ENCODE assay signal across 9 cellular contexts in genomic region chr11:73384531-73384870, GRCh38. TPM values are rescaled to one million over a fixed set of nuclear protein-coding genes. Genes with fewer than 3 reads are reported as not detected.
DNase-seq lines count a peak whose midpoint lies in the region; TF ChIP-seq lines count a peak whose summit lies in the region.
"Had no signal": no experiment of that assay in that cellular context is flagged by ENCODE, and none has a peak within 500 bp of the region (broad histone marks: within the 10 kb centered on the region; RNA-seq: fewer than 3 reads in every experiment).

No MANE protein-coding gene starts in this region.

- H3K36me3 Mint-ChIP-seq in CD8-positive, alpha-beta memory T cell, result peaks cover 0 to 6% (median 0%) of the 10 kb centered on the region in 3 donors
- no peaks in the 10 kb centered on the region for H3K36me3 Mint-ChIP-seq in endothelial cell (ENCODE audit: low read depth, unreplicated experiment)

- no peaks in the 10 kb centered on the region for H3K36me3 ChIP-seq in CD8-positive, alpha-beta memory T cell (ENCODE audit: insufficient read depth, low read length)
- no peaks in the 10 kb centered on the region for H3K36me3 ChIP-seq in Karpas-422 (ENCODE audit: insufficient read depth, low read length)
- no peaks in the 10 kb centered on the region for H3K36me3 ChIP-seq in sigmoid colon
- no peaks in the 10 kb centered on the region for H3K36me3 ChIP-seq in thyroid gland
- H3K36me3 ChIP-seq: cardiac muscle cell had no signal

- H3K4me3 Mint-ChIP-seq in CD8-positive, alpha-beta memory T cell, result peak overlapping the region in 6 of 7 donors; percentile 35 to 80 (median 53)
- no peak overlapping the region for H3K4me3 Mint-ChIP-seq in endothelial cell (ENCODE audit: unreplicated experiment)

- 63 to 86% methylated on average over 4 of the region's 4 CpGs for WGBS in sigmoid colon, 2 donors
- WGBS in thyroid gland, 2 donors, result 76 to 84% methylated on average over 4 of the region's 4 CpGs

- no peak overlapping the region for H2AFZ ChIP-seq in Karpas-422 (ENCODE audit: low read length)

- H3K27ac Mint-ChIP-seq in CD8-positive, alpha-beta memory T cell, result peak overlapping the region; percentile 63 to 96 (median 85)
- no peak overlapping the region for H3K27ac Mint-ChIP-seq in endothelial cell (ENCODE audit: unreplicated experiment)

- no peak overlapping the region for H3K4me3 ChIP-seq in CD8-positive, alpha-beta memory T cell (ENCODE audit: low read length)
- H3K4me3 ChIP-seq in Karpas-422 (ENCODE audit: low read length), result peak overlapping the region; percentile 97
- no peak overlapping the region for H3K4me3 ChIP-seq in dorsolateral prefrontal cortex
- H3K4me3 ChIP-seq in sigmoid colon, result no peak overlapping the region
- H3K4me3 ChIP-seq in thyroid gland (replicated peaks in 1 of 3), result no peak overlapping the region
- H3K4me3 ChIP-seq: cardiac muscle cell had no signal

- CTCF ChIA-PET in CD8-positive, alpha-beta memory T cell (lab: Charles Lee), result interaction anchor here (0.7 to 5.3 kb wide), 4 partner anchors 9 to 241 kb away, joined by 3 to 31 read pairs (median 10); no protein-coding TSS in a partner anchor

- no peak for TF ChIP-seq EP300 in sigmoid colon (IDR thresholded peaks at IDR 0.05)

- POLR2A ChIA-PET in CD8-positive, alpha-beta memory T cell (lab: Charles Lee), result interaction anchor here (0.8 to 1.2 kb wide), 2 partner anchors 9 to 19 kb away, joined by 3 read pairs; no protein-coding TSS in a partner anchor

- H3K9me3 ChIP-seq in CD8-positive, alpha-beta memory T cell (ENCODE audit: low read length), result no peaks in the 10 kb centered on the region
- H3K9me3 ChIP-seq in Karpas-422 (ENCODE audit: low read length) (no peaks in the 10 kb centered on the region), sigmoid colon (no peaks in the 10 kb centered on the region), thyroid gland (no peaks in the 10 kb centered on the region)

- H3K27me3 Mint-ChIP-seq in CD8-positive, alpha-beta memory T cell, result peaks cover 0 to 6% of the 10 kb centered on the region in 2 donors
- peaks cover 12% of the 10 kb centered on the region for H3K27me3 Mint-ChIP-seq in endothelial cell (ENCODE audit: unreplicated experiment)

- peak overlapping the region; percentile 58 for H3K27ac ChIP-seq in CD8-positive, alpha-beta memory T cell (ENCODE audit: low read depth, low read length)
- peak overlapping the region; percentile 97 for H3K27ac ChIP-seq in Karpas-422 (ENCODE audit: low read length)
- H3K27ac ChIP-seq in dorsolateral prefrontal cortex, result peak overlapping the region in 47 of 59 donors; percentile 9 to 85 (median 73)
- peak overlapping the region in 3 of 4 donors; percentile 7 to 39 (median 25) for H3K27ac ChIP-seq in sigmoid colon
- no peak overlapping the region for H3K27ac ChIP-seq in thyroid gland
- H3K27ac ChIP-seq: cardiac muscle cell had no signal

- TF ChIP-seq POLR2A in sigmoid colon (IDR thresholded peaks at IDR 0.05), result no peak
- TF ChIP-seq POLR2A in thyroid gland (IDR thresholded peaks at IDR 0.05), result no peak

- no peaks in the 10 kb centered on the region for H3K9me3 Mint-ChIP-seq in CD8-positive, alpha-beta memory T cell
- H3K9me3 Mint-ChIP-seq in endothelial cell (ENCODE audit: unreplicated experiment), result no peaks in the 10 kb centered on the region

- no peak for DNase-seq in CD8-positive, alpha-beta memory T cell
- DNase-seq in Karpas-422, result peak; percentile 66
- DNase-seq in dorsolateral prefrontal cortex, result no peak
- no peak for DNase-seq in sigmoid colon
- DNase-seq in thyroid gland, result no peak
- no peak for DNase-seq in endothelial cell (ENCODE audit: low spot score)
- no peak for DNase-seq in glomerular visceral epithelial cell (ENCODE audit: extremely low spot score)
- DNase-seq: kidney glomerular epithelial cell had no signal

- peaks cover 44 to 85% (median 57%) of the 10 kb centered on the region in 3 donors for H3K4me1 Mint-ChIP-seq in CD8-positive, alpha-beta memory T cell
- peaks cover 42% of the 10 kb centered on the region for H3K4me1 Mint-ChIP-seq in endothelial cell (ENCODE audit: unreplicated experiment)

- TF ChIP-seq CTCF in dorsolateral prefrontal cortex (IDR thresholded peaks at IDR 0.05 in 54 of 56, conservative IDR thresholded peaks at IDR 0.05 in 2 of 56; ENCODE audit: low read depth in 1 of 56, partially characterized antibody in 56 of 56) (no peak), sigmoid colon (IDR thresholded peaks at IDR 0.05) (no peak), thyroid gland (IDR thresholded peaks at IDR 0.05) (no peak), endothelial cell (IDR thresholded peaks at IDR 0.05; ENCODE audit: unreplicated experiment) (no peak)

- peaks cover 22% of the 10 kb centered on the region; the same call in 1 of the 2 replicates for H4K20me1 ChIP-seq in Karpas-422 (ENCODE audit: insufficient read depth, low read depth, low read length)

- peaks cover 41% of the 10 kb centered on the region for H3K4me1 ChIP-seq in CD8-positive, alpha-beta memory T cell (ENCODE audit: insufficient read depth, low read length)
- H3K4me1 ChIP-seq in Karpas-422 (ENCODE audit: low read length) (peaks cover 100% of the 10 kb centered on the region), sigmoid colon (peaks cover 0 to 14% (median 7%) of the 10 kb centered on the region in 4 donors), thyroid gland (peaks cover 9 to 30% of the 10 kb centered on the region in 2 donors)

- intact Hi-C loops in dorsolateral prefrontal cortex (cut with DNase I), result no loop called here
- intact Hi-C loops in sigmoid colon (cut with DNase I), result no loop called here
- intact Hi-C loops in thyroid gland (cut with DNase I), result no loop called here

- no peaks in the 10 kb centered on the region for H3K27me3 ChIP-seq in CD8-positive, alpha-beta memory T cell (ENCODE audit: insufficient read depth, low read length, poor library complexity, severe bottlenecking)
- H3K27me3 ChIP-seq in Karpas-422 (ENCODE audit: low read length) (no peaks in the 10 kb centered on the region), dorsolateral prefrontal cortex (no peaks in the 10 kb centered on the region), sigmoid colon (no peaks in the 10 kb centered on the region), thyroid gland (no peaks in the 10 kb centered on the region)
- H3K27me3 ChIP-seq: cardiac muscle cell had no signal

- no peaks in the 10 kb centered on the region for H3K9me2 ChIP-seq in Karpas-422 (replicated peaks; ENCODE audit: insufficient read depth, low read length)

- H3K79me2 ChIP-seq in Karpas-422 (ENCODE audit: low read length), result peaks cover 96% of the 10 kb centered on the region

- peak overlapping the region; percentile 72 for H3K4me2 ChIP-seq in Karpas-422 (ENCODE audit: low read depth, low read length, poor library complexity, severe bottlenecking)

- H3K9ac ChIP-seq in Karpas-422 (ENCODE audit: low read length), result peak overlapping the region; percentile 98

RNA-seq across cellular contexts. Expression of gene RELT, which starts 8.3 kb away (rescaled TPM):
- total RNA-seq in CD8-positive, alpha-beta memory T cell, result 10 to 100 TPM; 23.4 TPM
- 7.5 TPM for polyA plus RNA-seq in CD8-positive, alpha-beta memory T cell
- 21.7 and 54.2 TPM in 2 replicates for total RNA-seq in Karpas-422 (2014; rRNA removed; shearing (Covaris generic); ENCODE audit: low replicate concordance)
- 10 to 100 TPM in 110 of 120 experiments, 1 to 10 TPM in 10; 8.6 to 36.1 (median 12.8) TPM for total RNA-seq in dorsolateral prefrontal cortex
- total RNA-seq in sigmoid colon, result 1 to 10 TPM in 2 of 4 donors, under 1 TPM in 2; 0.28 to 1.8 (median 0.95) TPM
- polyA plus RNA-seq in sigmoid colon, result 1 to 10 TPM in 2 of 3 donors, under 1 TPM in 1; 0.92 to 9.3 (median 1.2) TPM
- total RNA-seq in thyroid gland, result 1 to 10 TPM; 1.6 to 3.5 (median 1.9) TPM
- total RNA-seq in endothelial cell (ENCODE audit: unreplicated experiment), result 15.2 TPM

Comparison
In these comparisons a context has a peak if more than half of its experiments do, and no peak if none do; other contexts are left out.
1. H3K27ac ChIP-seq: peak in CD8-positive, alpha-beta memory T cell (single experiment), Karpas-422 (single experiment), dorsolateral prefrontal cortex (47 of 59) and sigmoid colon (3 of 4); none in thyroid gland (0 of 3).